ENCODE assay signal across 8 cellular contexts in the genomic region with DNA sequence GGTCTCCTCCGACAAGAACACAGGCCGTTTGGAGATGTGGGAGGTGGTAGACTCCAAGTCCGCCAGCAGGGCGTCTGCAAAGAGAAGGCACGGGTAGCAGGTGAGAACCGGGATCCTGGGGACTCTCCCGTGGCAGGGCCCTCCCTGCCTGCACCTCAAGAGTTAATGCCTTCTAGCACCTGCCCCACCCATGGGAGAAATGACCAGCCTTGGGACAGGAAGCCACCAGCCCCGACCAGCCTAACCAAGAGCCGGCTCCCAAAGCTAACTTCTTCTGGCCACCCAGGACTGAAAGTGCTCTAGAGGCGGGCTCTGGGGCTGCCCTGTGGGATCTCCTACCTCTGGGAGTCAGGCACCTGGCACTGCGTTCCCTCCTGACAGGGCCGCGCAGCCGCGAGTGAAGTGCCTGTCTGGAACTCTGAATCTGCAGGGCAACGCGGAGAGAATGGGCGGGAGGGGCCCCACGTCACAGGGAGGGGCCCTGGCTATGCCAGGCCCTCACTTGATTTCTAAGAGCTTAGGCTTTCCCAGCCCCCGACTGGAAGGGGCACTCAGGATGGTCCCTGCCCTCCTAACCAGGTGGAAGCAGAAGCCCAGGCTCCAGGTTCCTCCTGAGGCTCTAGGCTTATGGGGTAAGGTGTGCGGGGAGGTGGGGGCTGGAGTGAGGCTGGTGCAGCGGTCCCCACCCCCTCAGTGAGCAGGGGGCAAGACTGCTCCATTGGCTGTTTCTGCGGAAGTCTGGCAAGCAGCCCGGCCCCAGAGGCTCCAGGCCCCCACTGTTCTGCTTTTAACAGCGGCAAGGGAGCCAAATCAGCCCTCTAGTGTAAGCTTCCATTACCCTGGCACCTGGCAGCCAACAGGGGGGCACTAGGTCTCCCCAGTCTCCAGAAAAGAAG. TPM values are rescaled to one million over a fixed set of nuclear protein-coding genes. Genes with fewer than 3 reads are reported as not detected.
DNase-seq lines count a peak whose midpoint lies in the region; ATAC-seq and TF ChIP-seq lines count a peak whose summit lies in the region.

No MANE protein-coding gene starts in this region.

- H3K9me3 Mint-ChIP-seq in CD4-positive, alpha-beta T cell: no peaks in the 10 kb centered on the region
- no peaks in the 10 kb centered on the region for H3K9me3 Mint-ChIP-seq in naive thymus-derived CD4-positive, alpha-beta T cell

- H3K4me3 ChIP-seq in colonic mucosa: peak overlapping the region; percentile 46
- no peak overlapping the region for H3K4me3 ChIP-seq in naive thymus-derived CD4-positive, alpha-beta T cell (ENCODE audit: low read length)

- TF ChIP-seq CTCF in CD4-positive, alpha-beta T cell (IDR thresholded peaks at IDR 0.05): no peak
- no peak for TF ChIP-seq CTCF in colonic mucosa (IDR thresholded peaks at IDR 0.05)

- H3K27me3 Mint-ChIP-seq in CD4-positive, alpha-beta T cell: no peaks in the 10 kb centered on the region
- no peaks in the 10 kb centered on the region for H3K27me3 Mint-ChIP-seq in naive thymus-derived CD4-positive, alpha-beta T cell

- peaks cover 28% of the 10 kb centered on the region for H3K4me1 ChIP-seq in colonic mucosa
- H3K4me1 ChIP-seq in naive thymus-derived CD4-positive, alpha-beta T cell (ENCODE audit: control insufficient read depth in 2 of 2, insufficient read depth in 2 of 2, low read length in 2 of 2): peaks cover 31 to 38% of the 10 kb centered on the region in 2 donors

- H3K27ac Mint-ChIP-seq in CD4-positive, alpha-beta T cell: peak overlapping the region; percentile 79
- H3K27ac Mint-ChIP-seq in naive thymus-derived CD4-positive, alpha-beta T cell: peak overlapping the region in 6 of 9 donors; percentile 33 to 84 (median 75)

- peaks cover 27% of the 10 kb centered on the region for H3K36me3 ChIP-seq in colonic mucosa
- H3K36me3 ChIP-seq in naive thymus-derived CD4-positive, alpha-beta T cell (ENCODE audit: control insufficient read depth in 2 of 3, insufficient read depth in 3 of 3, low read length in 3 of 3): peaks cover 28 to 66% (median 31%) of the 10 kb centered on the region in 3 experiments

- peak overlapping the region; percentile 15 for H3K4me3 Mint-ChIP-seq in CD4-positive, alpha-beta T cell
- peak overlapping the region in 2 of 10 donors; percentile 49 to 62 for H3K4me3 Mint-ChIP-seq in naive thymus-derived CD4-positive, alpha-beta T cell

- peaks cover 51% of the 10 kb centered on the region for H3K4me1 Mint-ChIP-seq in CD4-positive, alpha-beta T cell (ENCODE audit: low read depth)
- peaks cover 29 to 51% (median 48%) of the 10 kb centered on the region in 7 donors for H3K4me1 Mint-ChIP-seq in naive thymus-derived CD4-positive, alpha-beta T cell

- H3K9ac ChIP-seq in colonic mucosa (ENCODE audit: low read depth in 2 of 2, low read length in 2 of 2): peak overlapping the region; percentile 77 to 83

- POLR2A ChIA-PET in CD4-positive, alpha-beta T cell (lab: Charles Lee): interaction anchor here (9.0 to 9.5 kb wide), 3 partner anchors 23 to 67 kb away, joined by 76 to 192 read pairs (median 159); a partner anchor contains a TSS
- POLR2A ChIA-PET in naive thymus-derived CD4-positive, alpha-beta T cell (lab: Charles Lee): interaction anchor here (1.1 to 9.6 kb wide), 7 partner anchors 24 to 66 kb away, joined by 3 to 205 read pairs (median 6); a partner anchor contains a TSS

- no peak for ATAC-seq in CD4-positive, alpha-beta T cell (ENCODE audit: poor library complexity)
- ATAC-seq in naive thymus-derived CD4-positive, alpha-beta T cell: no peak
- no peak for ATAC-seq in GM18517 (IDR thresholded peaks at IDR 0.05; ENCODE audit: unreplicated experiment)
- ATAC-seq in HG03571 (IDR thresholded peaks at IDR 0.05; ENCODE audit: unreplicated experiment): no peak
- no peak for ATAC-seq in HG02970 (IDR thresholded peaks at IDR 0.05; ENCODE audit: low FRiP score, unreplicated experiment)
- no peak for ATAC-seq in HG03521 (IDR thresholded peaks at IDR 0.05; ENCODE audit: unreplicated experiment)

- intact Hi-C loops in CD4-positive, alpha-beta T cell (cut with DNase I, micrococcal nuclease): no loop called here
- intact Hi-C loops in colonic mucosa (cut with DNase I): no loop called here
- intact Hi-C loops in naive thymus-derived CD4-positive, alpha-beta T cell (cut with micrococcal nuclease): no loop called here

- no peaks in the 10 kb centered on the region for H3K27me3 ChIP-seq in CD4-positive, alpha-beta T cell (ENCODE audit: control insufficient read depth, insufficient read depth, low read length)
- H3K27me3 ChIP-seq in colonic mucosa: no peaks in the 10 kb centered on the region
- H3K27me3 ChIP-seq in naive thymus-derived CD4-positive, alpha-beta T cell (ENCODE audit: control insufficient read depth in 2 of 2, insufficient read depth in 2 of 2, low read length in 2 of 2): no peaks in the 10 kb centered on the region

- DNase-seq in CD4-positive, alpha-beta T cell: no peak
- DNase-seq in NCI-H2029 treated with DMSO at 0.1 percent for 48 hours (lab: John Stamatoyannopoulos, UW) (peak; percentile 29), colonic mucosa (peak; percentile 85)
- no peak for DNase-seq in naive thymus-derived CD4-positive, alpha-beta T cell

- H3K9me3 ChIP-seq in CD4-positive, alpha-beta T cell (ENCODE audit: control insufficient read depth, low read length): no peaks in the 10 kb centered on the region
- H3K9me3 ChIP-seq in colonic mucosa: no peaks in the 10 kb centered on the region
- H3K9me3 ChIP-seq in naive thymus-derived CD4-positive, alpha-beta T cell (ENCODE audit: control insufficient read depth in 2 of 3, low read length in 3 of 3): no peaks in the 10 kb centered on the region

- CTCF ChIA-PET in CD4-positive, alpha-beta T cell (lab: Charles Lee): interaction anchor here (4.5 to 9.6 kb wide), 2 partner anchors 22 to 40 kb away, joined by 34 to 234 read pairs; a partner anchor contains a TSS
- CTCF ChIA-PET in naive thymus-derived CD4-positive, alpha-beta T cell (lab: Charles Lee): interaction anchor here (1.2 to 8.9 kb wide), 2 partner anchors 23 to 38 kb away, joined by 3 to 286 read pairs; a partner anchor contains a TSS

- H3K36me3 Mint-ChIP-seq in CD4-positive, alpha-beta T cell (ENCODE audit: low read depth): peaks cover 73% of the 10 kb centered on the region
- peaks cover 0 to 13% (median 0%) of the 10 kb centered on the region in 5 donors for H3K36me3 Mint-ChIP-seq in naive thymus-derived CD4-positive, alpha-beta T cell

- no peak overlapping the region for H3K27ac ChIP-seq in CD4-positive, alpha-beta T cell (ENCODE audit: low read depth, low read length)
- H3K27ac ChIP-seq in colonic mucosa: peak overlapping the region; percentile 86
- peak overlapping the region; percentile 39 for H3K27ac ChIP-seq in naive thymus-derived CD4-positive, alpha-beta T cell (ENCODE audit: low read depth, low read length)

RNA-seq across cellular contexts. Expression of a gene that starts 23.6 kb away (rescaled TPM):
- 1,000 to 10,000 TPM; 1,997 to 2,075 TPM for total RNA-seq in CD4-positive, alpha-beta T cell
- 1,000 to 10,000 TPM; 1,834 to 2,096 TPM for total RNA-seq in colonic mucosa
- 1,000 to 10,000 TPM; 1,375 to 2,107 (median 1,573) TPM for total RNA-seq in naive thymus-derived CD4-positive, alpha-beta T cell
- 1,000 to 10,000 TPM; 1,871 to 2,384 TPM for polyA plus RNA-seq in naive thymus-derived CD4-positive, alpha-beta T cell

RNA-seq across cellular contexts. Expression of a gene that starts 30.0 kb away (rescaled TPM):
- total RNA-seq in CD4-positive, alpha-beta T cell: 100 to 1,000 TPM; 121 to 128 TPM
- 100 to 1,000 TPM in 1 of 2 donors, 10 to 100 TPM in 1; 53.4 to 144 TPM for total RNA-seq in colonic mucosa
- total RNA-seq in naive thymus-derived CD4-positive, alpha-beta T cell: 100 to 1,000 TPM in 4 of 5 experiments, 10 to 100 TPM in 1; 90.6 to 142 (median 132) TPM
- 10 to 100 TPM; 20.3 to 36.4 TPM for polyA plus RNA-seq in naive thymus-derived CD4-positive, alpha-beta T cell

RNA-seq across cellular contexts. Expression of a gene that starts 41.0 kb away (rescaled TPM):
- total RNA-seq in CD4-positive, alpha-beta T cell: 100 to 1,000 TPM; 229 to 230 TPM
- 100 to 1,000 TPM; 133 to 142 TPM for total RNA-seq in colonic mucosa
- 100 to 1,000 TPM; 103 to 202 (median 158) TPM for total RNA-seq in naive thymus-derived CD4-positive, alpha-beta T cell
- 100 to 1,000 TPM in 1 of 2 donors, 10 to 100 TPM in 1; 84.3 to 114 TPM for polyA plus RNA-seq in naive thymus-derived CD4-positive, alpha-beta T cell

Comparison
In these comparisons a context has a peak if more than half of its experiments do, and no peak if none do; other contexts are left out.
1. DNase-seq: peak in NCI-H2029 treated with DMSO at 0.1 percent for 48 hours (single experiment) and colonic mucosa (single experiment); none in CD4-positive, alpha-beta T cell (0 of 10) and naive thymus-derived CD4-positive, alpha-beta T cell (0 of 9).